ENCODE assay signal across 8 cellular contexts in genomic region chr7:75077552-75077951, GRCh38. TPM values are rescaled to one million over a fixed set of nuclear protein-coding genes. Genes with fewer than 3 reads are reported as not detected.
DNase-seq lines count a peak whose midpoint lies in the region; TF ChIP-seq lines count a peak whose summit lies in the region.
"Not testable (repeated sequence)": the region's sequence is repeated elsewhere in the genome, so short reads cannot be mapped to it uniquely, and the experiment has no call there.

No MANE protein-coding gene starts in this region.

- H3K36me3 ChIP-seq in neural cell (ENCODE audit: insufficient read depth, low read length) = not testable (repeated sequence)

- not testable (repeated sequence) for H3K9me2 ChIP-seq in neural cell (ENCODE audit: insufficient read depth, low read length)

- H3K27me3 ChIP-seq in neural cell (ENCODE audit: insufficient read depth, low read depth, low read length) = not testable (repeated sequence)

- DNase-seq in HUDEP-2 (lab: John Stamatoyannopoulos, UW; ENCODE audit: unreplicated experiment in 76 of 76) (peak in 55 of 76 experiments; percentile 0 to 66 (median 36)), NK-92 (lab: John Stamatoyannopoulos, UW; ENCODE audit: unreplicated experiment) (peak; percentile 43)
- peak; percentile 31 to 65 (median 48) for DNase-seq in activated CD4-positive, CD25-positive, alpha-beta regulatory T cell (lab: John Stamatoyannopoulos, UW)
- peak; percentile 85 for DNase-seq in activated naive CD4-positive, alpha-beta T cell treated with anti-CD3 and anti-CD28 coated beads, Interleukin-2, amount 10 ng/mL, durations not matched to agents 7 days and 5 days
- not testable (repeated sequence) for DNase-seq in fibroblast of villous mesenchyme (ENCODE audit: low read depth)
- DNase-seq in stimulated activated CD8-positive, alpha-beta memory T cell treated with anti-CD3 and anti-CD28 coated beads, Interleukin-15, amount 100 ng/mL, for 4 hours (ENCODE audit: low read depth in 2 of 2) = peak; percentile 31 to 59

- H3K27me3 Mint-ChIP-seq in activated naive CD4-positive, alpha-beta T cell treated with anti-CD3 and anti-CD28 coated beads, Interleukin-2, amount 10 ng/mL, durations not matched to agents 7 days and 5 days = not testable (repeated sequence)

- not testable (repeated sequence) for H3K9me3 Mint-ChIP-seq in activated naive CD4-positive, alpha-beta T cell treated with anti-CD3 and anti-CD28 coated beads, Interleukin-2, amount 10 ng/mL, durations not matched to agents 7 days and 5 days

- not testable (repeated sequence) for H3K4me3 ChIP-seq in fibroblast of villous mesenchyme (ENCODE audit: low read depth, low read length); neural cell (ENCODE audit: low read length)

- not testable (repeated sequence) for H3K4me3 Mint-ChIP-seq in activated naive CD4-positive, alpha-beta T cell treated with anti-CD3 and anti-CD28 coated beads, Interleukin-2, amount 10 ng/mL, durations not matched to agents 7 days and 5 days

- H4K20me1 ChIP-seq in neural cell (ENCODE audit: insufficient read depth) = not testable (repeated sequence)

- not testable (repeated sequence) for H3F3A ChIP-seq in neural cell (ENCODE audit: insufficient read depth, low read length, poor library complexity, severe bottlenecking)

- not testable (repeated sequence) for TF ChIP-seq EP300 in neural cell (conservative IDR thresholded peaks at IDR 0.05; ENCODE audit: poor library complexity, severe bottlenecking)

- H3K27ac ChIP-seq in C4-2B; neural cell (ENCODE audit: low read length): not testable (repeated sequence)

- H3K27ac Mint-ChIP-seq in activated naive CD4-positive, alpha-beta T cell treated with anti-CD3 and anti-CD28 coated beads, Interleukin-2, amount 10 ng/mL, durations not matched to agents 7 days and 5 days = not testable (repeated sequence)

- peak; percentile 18; the same call in 1 of the 2 replicates for TF ChIP-seq CTCF in C4-2B (conservative IDR thresholded peaks at IDR 0.05)
- TF ChIP-seq CTCF in fibroblast of villous mesenchyme (IDR thresholded peaks at IDR 0.05; ENCODE audit: insufficient read depth, low read depth, low read length) = peak; percentile 37
- peak; percentile 63 for TF ChIP-seq CTCF in neural cell (IDR thresholded peaks at IDR 0.05; ENCODE audit: poor library complexity, severe bottlenecking)

- TF ChIP-seq RAD21 in neural cell (conservative IDR thresholded peaks at IDR 0.05) = peak; percentile 68

- H3K36me3 Mint-ChIP-seq in activated naive CD4-positive, alpha-beta T cell treated with anti-CD3 and anti-CD28 coated beads, Interleukin-2, amount 10 ng/mL, durations not matched to agents 7 days and 5 days = not testable (repeated sequence)

- not testable (repeated sequence) for H3K4me2 ChIP-seq in neural cell (ENCODE audit: low read length)

- not testable (repeated sequence) for H3K9me3 ChIP-seq in neural cell (ENCODE audit: low read length)

- CTCF ChIA-PET in activated naive CD4-positive, alpha-beta T cell treated with anti-CD3 and anti-CD28 coated beads, Interleukin-2, amount 10 ng/mL, durations not matched to agents 7 days and 5 days (lab: Charles Lee) = not testable (repeated sequence)

- not testable (repeated sequence) for H3K4me1 Mint-ChIP-seq in activated naive CD4-positive, alpha-beta T cell treated with anti-CD3 and anti-CD28 coated beads, Interleukin-2, amount 10 ng/mL, durations not matched to agents 7 days and 5 days

- not testable (repeated sequence) for H3K79me2 ChIP-seq in neural cell (replicated peaks; ENCODE audit: insufficient read depth, low read length)

- H2AFZ ChIP-seq in neural cell (ENCODE audit: low read depth, low read length) = not testable (repeated sequence)

- not testable (repeated sequence) for H3K9ac ChIP-seq in neural cell (ENCODE audit: low read length)

TF ChIP-seq in neural cell, 6 proteins besides CTCF, POLR2A, EP300 and RAD21:
- TF ChIP-seq SMC3 (conservative IDR thresholded peaks at IDR 0.05; ENCODE audit: poor library complexity) = peak; percentile 64

RNA-seq across cellular contexts. Expression of gene RCC1L, which starts 4.0 kb away (rescaled TPM):
- 36.1 and 52.2 TPM in 2 replicates for total RNA-seq in fibroblast of villous mesenchyme
- 31.2 and 37.1 TPM in 2 replicates for polyA plus RNA-seq in neural cell
- polyA minus RNA-seq in neural cell = 24.7 and 25.8 TPM in 2 replicates

RNA-seq across cellular contexts. Expression of gene GTF2IRD2B, which starts 14.8 kb away (rescaled TPM):
- 18.1 and 22.2 TPM in 2 replicates for total RNA-seq in fibroblast of villous mesenchyme
- polyA plus RNA-seq in neural cell = 41.4 and 54.5 TPM in 2 replicates
- polyA minus RNA-seq in neural cell = 45.8 and 55.5 TPM in 2 replicates
